ENCODE assay signal across 32 cellular contexts in the genomic region with DNA sequence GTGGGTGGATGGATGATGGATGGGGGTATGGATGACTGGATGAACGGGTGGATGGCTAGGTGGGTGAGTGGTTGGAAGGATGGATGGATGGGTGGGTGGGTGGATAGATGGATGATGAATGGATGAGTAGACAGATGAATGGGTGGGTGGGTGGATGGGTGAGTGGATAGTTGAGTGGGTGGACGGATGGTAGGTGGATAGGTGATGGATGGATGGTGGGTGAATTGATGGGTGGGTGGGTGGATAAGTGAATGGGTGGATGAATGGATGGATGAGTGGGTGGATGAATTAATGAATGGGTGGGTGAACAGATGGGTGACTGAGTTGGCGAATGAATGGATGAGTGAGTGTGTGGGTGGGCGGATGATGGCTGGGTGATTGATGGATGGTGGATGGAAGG. TPM values are rescaled to one million over a fixed set of nuclear protein-coding genes. Genes with fewer than 3 reads are reported as not detected.
"Had no signal": no experiment of that assay in that cellular context is flagged by ENCODE, and none has a peak within 500 bp of the region (broad histone marks: within the 10 kb centered on the region; RNA-seq: fewer than 3 reads in every experiment).

No MANE protein-coding gene starts in this region.

- H3K36me3 ChIP-seq: suprapubic skin, thoracic aorta, thyroid gland, tibial artery, tibial nerve, transverse colon, upper lobe of left lung, upper lobe of right lung, uterus, vagina had no signal

- H3K27ac ChIP-seq: suprapubic skin, testis, thoracic aorta, thyroid gland, tibial artery, tibial nerve, transverse colon, upper lobe of left lung, upper lobe of right lung, uterus, vagina had no signal

- H3K4me3 ChIP-seq: stomach, suprapubic skin, testis, thoracic aorta, thyroid gland, tibial artery, tibial nerve, transverse colon, upper lobe of left lung, upper lobe of right lung, uterus, vagina had no signal

- ATAC-seq: stimulated activated effector memory CD8-positive, alpha-beta T cell treated with anti-CD3 and anti-CD28 coated beads, Interleukin-12 subunit alpha, Interleukin-12 subunit beta, amount 100 ng/mL, for 72 hours; stimulated activated memory B cell treated with anti-CD40 and anti-IgM and Interleukin-4, amounts not matched to agents 10 μg/mL and 1 μg/mL and 100 μg/mL, for 72 hours; stimulated activated naive B cell treated with anti-CD40 and anti-IgM and Interleukin-4, amounts not matched to agents 10 μg/mL and 1 μg/mL and 100 μg/mL, for 72 hours; stimulated activated naive CD8-positive, alpha-beta T cell treated with anti-CD3 and anti-CD28 coated beads, Interleukin-15, amount 100 ng/mL, for 72 hours; stimulated activated naive CD8-positive, alpha-beta T cell treated with anti-CD3 and anti-CD28 coated beads, Interleukin-15, Interleukin-2, amounts not matched to agents 100 U/mL and 50 U/mL, for 24 hours; upper lobe of right lung had no signal

- H3K4me1 ChIP-seq: testis, upper lobe of right lung had no signal

- H3K27me3 ChIP-seq: testis, thyroid gland, transverse colon, uterus, vagina had no signal

- FAIRE-seq: urothelium cell line had no signal

- DNase-seq: stimulated activated CD4-positive, alpha-beta T cell treated with anti-CD3 and anti-CD28 coated beads, Interleukin-2, amount 100 ng/mL, for 48 hours; stimulated activated CD4-positive, alpha-beta T cell treated with anti-CD3 and anti-CD28 coated beads, Interleukin-4, amount 100 ng/mL, for 1 hour; stimulated activated CD4-positive, alpha-beta T cell treated with anti-CD3 and anti-CD28 coated beads, Interleukin-4, amount 100 ng/mL, for 24 hours; stimulated activated CD4-positive, alpha-beta T cell treated with anti-CD3 and anti-CD28 coated beads, Interleukin-4, amount 100 ng/mL, for 4 hours; stimulated activated CD8-positive, alpha-beta memory T cell treated with anti-CD3 and anti-CD28 coated beads, Interleukin-4, amount 100 ng/mL, for 48 hours; stimulated activated naive B cell treated with anti-CD40 and anti-IgM and Interleukin-4, amounts not matched to agents 10 μg/mL and 1 μg/mL and 100 μg/mL, for 72 hours; stimulated activated naive CD4-positive, alpha-beta T cell; stimulated activated naive CD4-positive, alpha-beta T cell treated with Interleukin-2 at 50 U/mL for 16 hours; stimulated activated naive CD8-positive, alpha-beta T cell treated with anti-CD3 and anti-CD28 coated beads, Interleukin-15, amount 100 ng/mL, for 72 hours; stimulated activated naive CD8-positive, alpha-beta T cell treated with anti-CD3 and anti-CD28 coated beads, Interleukin-15, Interleukin-2, amounts not matched to agents 100 U/mL and 50 U/mL, for 24 hours; stomach; substantia nigra; testis; thyroid gland; tibial artery; transverse colon; trophoblast cell; upper lobe of left lung; upper lobe of right lung; uterus had no signal

- H3K9me3 ChIP-seq: stomach, suprapubic skin, testis, thoracic aorta, thyroid gland, tibial artery, tibial nerve, transverse colon, upper lobe of left lung, upper lobe of right lung, uterus, vagina had no signal

RNA-seq across cellular contexts. Expression of a gene that starts 4.9 kb away (rescaled TPM):
- total RNA-seq: subcutaneous adipose tissue, thoracic aorta, thyroid gland, tibial nerve, upper lobe of right lung, ureter, urinary bladder, vagina had no signal
- polyA plus RNA-seq: urinary bladder had no signal

RNA-seq across cellular contexts. Expression of a gene that starts 7.8 kb away (rescaled TPM):
- total RNA-seq: stomach, subcutaneous adipose tissue, suprapubic skin, temporal lobe, testis, thoracic aorta, thyroid gland, tibial nerve, upper lobe of left lung, upper lobe of right lung, ureter, urinary bladder, uterus, vagina had no signal
- polyA plus RNA-seq: thymus, urinary bladder had no signal
